Comparison of ENCODE assay signal across 8 cellular contexts in genomic region chr2:197191948-197192338, GRCh38.
DNase-seq lines count a peak whose midpoint lies in the region; ATAC-seq and TF ChIP-seq lines count a peak whose summit lies in the region.

No MANE protein-coding gene starts in this region.

- no peaks in the 10 kb centered on the region for H3K27me3 Mint-ChIP-seq in activated T-helper 1 cell treated with anti-CD3 and anti-CD28 coated beads, Interleukin-12 subunit alpha, Interleukin-12 subunit beta, Interleukin-2, Interleukin-4 antibody, amounts not matched to agents 30 ng/mL and 10 ng/mL and 1 ng/mL, durations not matched to agents 14 hours and 24 hours and 36 hours (ENCODE audit: insufficient read depth)

- TF ChIP-seq CTCF in GM12865 (IDR thresholded peaks at IDR 0.05; ENCODE audit: insufficient read depth, low read depth, low read length, missing control alignments): no peak

- H3K9me3 Mint-ChIP-seq in activated T-helper 1 cell treated with anti-CD3 and anti-CD28 coated beads, Interleukin-12 subunit alpha, Interleukin-12 subunit beta, Interleukin-2, Interleukin-4 antibody, amounts not matched to agents 30 ng/mL and 10 ng/mL and 1 ng/mL, durations not matched to agents 14 hours and 24 hours and 36 hours: no peaks in the 10 kb centered on the region

- H3K4me1 Mint-ChIP-seq in activated T-helper 1 cell treated with anti-CD3 and anti-CD28 coated beads, Interleukin-12 subunit alpha, Interleukin-12 subunit beta, Interleukin-2, Interleukin-4 antibody, amounts not matched to agents 30 ng/mL and 10 ng/mL and 1 ng/mL, durations not matched to agents 14 hours and 24 hours and 36 hours (ENCODE audit: low read depth): peaks cover 86% of the 10 kb centered on the region

- peak; percentile 89 for ATAC-seq in GM19452 (IDR thresholded peaks at IDR 0.05; ENCODE audit: unreplicated experiment)
- ATAC-seq in HG03196 (IDR thresholded peaks at IDR 0.05; ENCODE audit: unreplicated experiment): peak; percentile 78

- intact Hi-C loops in activated T-helper 1 cell treated with anti-CD3 and anti-CD28 coated beads, Interleukin-12 subunit alpha, Interleukin-12 subunit beta, Interleukin-2, Interleukin-4 antibody, amounts not matched to agents 30 ng/mL and 10 ng/mL and 1 ng/mL, durations not matched to agents 14 hours and 24 hours and 36 hours (cut with micrococcal nuclease): loop anchor here (1.0 to 10.0 kb wide), 6 partner anchors 63 to 1017 kb away; partner anchors contain the start of genes ANKRD44, MARS2 and STK17B

- peak overlapping the region; percentile 0 for H3K4me3 Mint-ChIP-seq in activated T-helper 1 cell treated with anti-CD3 and anti-CD28 coated beads, Interleukin-12 subunit alpha, Interleukin-12 subunit beta, Interleukin-2, Interleukin-4 antibody, amounts not matched to agents 30 ng/mL and 10 ng/mL and 1 ng/mL, durations not matched to agents 14 hours and 24 hours and 36 hours

- H3K36me3 Mint-ChIP-seq in activated T-helper 1 cell treated with anti-CD3 and anti-CD28 coated beads, Interleukin-12 subunit alpha, Interleukin-12 subunit beta, Interleukin-2, Interleukin-4 antibody, amounts not matched to agents 30 ng/mL and 10 ng/mL and 1 ng/mL, durations not matched to agents 14 hours and 24 hours and 36 hours (ENCODE audit: low read depth): peaks cover 17% of the 10 kb centered on the region

- DNase-seq in GM12865 (ENCODE audit: low read depth) (peak; percentile 79), SKM-1 (lab: John Stamatoyannopoulos, UW; ENCODE audit: unreplicated experiment) (no peak), NCI-H526 (lab: John Stamatoyannopoulos, UW) (no peak), AML-193 (lab: John Stamatoyannopoulos, UW) (no peak), NOMO-1 (lab: John Stamatoyannopoulos, UW; ENCODE audit: unreplicated experiment in 2 of 2) (no peak)
- no peak for DNase-seq in activated T-helper 1 cell treated with anti-CD3 and anti-CD28 coated beads, Interleukin-12 subunit alpha, Interleukin-12 subunit beta, Interleukin-2, Interleukin-4 antibody, amounts not matched to agents 30 ng/mL and 10 ng/mL and 1 ng/mL, durations not matched to agents 14 hours and 24 hours and 36 hours (ENCODE audit: low spot score)

- H3K27ac Mint-ChIP-seq in activated T-helper 1 cell treated with anti-CD3 and anti-CD28 coated beads, Interleukin-12 subunit alpha, Interleukin-12 subunit beta, Interleukin-2, Interleukin-4 antibody, amounts not matched to agents 30 ng/mL and 10 ng/mL and 1 ng/mL, durations not matched to agents 14 hours and 24 hours and 36 hours: peak overlapping the region; percentile 47

- no peak overlapping the region for H3K4me3 ChIP-seq in GM12865 (ENCODE audit: low read depth, low read length)
